In the genomic region with DNA sequence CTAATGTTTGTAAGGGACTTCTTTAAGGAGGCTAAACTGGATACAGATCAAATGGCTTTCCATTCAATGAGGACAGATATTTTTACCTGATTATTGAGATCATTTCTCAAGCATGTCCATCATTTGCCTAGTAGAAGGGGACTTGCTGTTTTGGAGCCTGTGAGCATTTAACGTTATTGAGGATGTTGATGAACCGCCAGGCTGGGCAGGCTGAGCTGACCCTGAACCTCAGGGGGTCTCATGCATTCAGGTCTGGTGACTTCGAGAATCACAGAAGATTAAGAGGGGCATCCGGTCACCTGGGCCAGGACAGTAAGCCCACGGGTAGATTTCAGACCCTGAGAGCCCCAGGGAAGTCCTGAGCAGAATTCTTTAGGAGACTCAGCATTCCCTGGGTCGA, we compare ENCODE assay signal across 23 cellular contexts.
DNase-seq lines count a peak whose midpoint lies in the region; ATAC-seq and TF ChIP-seq lines count a peak whose summit lies in the region.
"Had no signal": no experiment of that assay in that cellular context is flagged by ENCODE, and none has a peak within 500 bp of the region (broad histone marks: within the 10 kb centered on the region; RNA-seq: fewer than 3 reads in every experiment).

No MANE protein-coding gene starts in this region.

- H3K27ac Mint-ChIP-seq in memory B cell: peak overlapping the region; percentile 98
- H3K27ac Mint-ChIP-seq: CD4-positive, alpha-beta memory T cell; GM23338; H9; HFFc6 had no signal

- peaks cover 49% of the 10 kb centered on the region for H3K4me1 Mint-ChIP-seq in memory B cell
- H3K4me1 Mint-ChIP-seq: CD4-positive, alpha-beta memory T cell had no signal

- 73 to 90% (median 79%) methylated on average over 5 to 6 of the region's 6 CpGs for WGBS in spleen, 5 donors

- peak overlapping the region; percentile 2; the same call in 1 of the 2 replicates for H3K9ac ChIP-seq in SU-DHL-6 (ENCODE audit: low read length)

- H3K36me3 ChIP-seq in HEK293 (ENCODE audit: control insufficient read depth in 2 of 2, insufficient read depth in 1 of 2, low read length in 2 of 2) (peaks cover 0 to 4% of the 10 kb centered on the region in 2 experiments; a peak in 1 of 3 replicates), SU-DHL-6 (ENCODE audit: low read length) (no peaks in the 10 kb centered on the region), spleen (peaks cover 0 to 32% (median 0%) of the 10 kb centered on the region in 6 donors)

- H3K4me3 ChIP-seq in HEK293 (ENCODE audit: low read depth, low read length) (no peak overlapping the region), SU-DHL-6 (ENCODE audit: insufficient read depth, low read length, poor library complexity, severe bottlenecking) (no peak overlapping the region), spleen (peak overlapping the region in 6 of 8 donors; percentile 3 to 61 (median 26))
- H3K4me3 ChIP-seq: A549, GM23338 had no signal

- POLR2A ChIA-PET in HEK293 (lab: Yijun Ruan, JAX): no interaction called here

- H3K27me3 Mint-ChIP-seq in memory B cell: no peaks in the 10 kb centered on the region

- H3K36me3 Mint-ChIP-seq in memory B cell: peaks cover 14% of the 10 kb centered on the region
- H3K36me3 Mint-ChIP-seq: CD4-positive, alpha-beta memory T cell had no signal

- no peak for ATAC-seq in memory B cell (ENCODE audit: low read depth)
- ATAC-seq: A549, GM23338, HCT116 had no signal

- H4K20me1 ChIP-seq in SU-DHL-6 (ENCODE audit: low read depth, low read length): no peaks in the 10 kb centered on the region

- H3K79me2 ChIP-seq in SU-DHL-6 (ENCODE audit: insufficient read depth, low read length): no peaks in the 10 kb centered on the region

- CTCF ChIA-PET in HEK293 (lab: Yijun Ruan, JAX): interaction anchor here (1.4 kb wide), 1 partner anchor 53 kb away, joined by 3 read pairs; no protein-coding TSS in a partner anchor

- H3K9me3 Mint-ChIP-seq in memory B cell: no peaks in the 10 kb centered on the region
- H3K9me3 Mint-ChIP-seq: CD4-positive, alpha-beta memory T cell; GM23338; H9 had no signal

- H3K27me3 ChIP-seq in SU-DHL-6 (ENCODE audit: low read length) (no peaks in the 10 kb centered on the region), spleen (replicated peaks in 1 of 7) (no peaks in the 10 kb centered on the region)

- H3F3A ChIP-seq in SU-DHL-6 (ENCODE audit: insufficient read depth): no peaks in the 10 kb centered on the region

- no peak overlapping the region for H2AFZ ChIP-seq in SU-DHL-6 (ENCODE audit: low read depth, low read length, severe bottlenecking)
- H2AFZ ChIP-seq: GM23338 had no signal

- no peak for TF ChIP-seq POLR2A in spleen (IDR thresholded peaks at IDR 0.05)

- H3K4me3 Mint-ChIP-seq in memory B cell: peak overlapping the region; percentile 85
- H3K4me3 Mint-ChIP-seq: CD4-positive, alpha-beta memory T cell; GM23338; H9; HFFc6 had no signal

- H3K4me2 ChIP-seq in SU-DHL-6 (ENCODE audit: low read depth, low read length, poor library complexity, severe bottlenecking): peak overlapping the region; percentile 53
- H3K4me2 ChIP-seq: A549, GM23338 had no signal

- H3K27ac ChIP-seq in HEK293 (ENCODE audit: extremely low read depth, low read depth, low read length): no peak overlapping the region
- no peak overlapping the region for H3K27ac ChIP-seq in SU-DHL-6 (ENCODE audit: low read depth, low read length)
- H3K27ac ChIP-seq in spleen: peak overlapping the region in 5 of 8 donors; percentile 13 to 77 (median 67)
- H3K27ac ChIP-seq: A549 had no signal

- intact Hi-C loops in spleen (cut with DNase I; ENCODE audit: low total_unique reads): no loop called here
- intact Hi-C loops in posterior vena cava (cut with DNase I): no loop called here

- TF ChIP-seq CTCF in HEK293 (tag by site-specific recombination; IDR thresholded peaks at IDR 0.05): no peak
- TF ChIP-seq CTCF in SU-DHL-6 (IDR thresholded peaks at IDR 0.05; ENCODE audit: insufficient read depth, low read length, poor library complexity, severe bottlenecking): no peak
- no peak for TF ChIP-seq CTCF in spleen (IDR thresholded peaks at IDR 0.05 in 8 of 11, conservative IDR thresholded peaks at IDR 0.05 in 3 of 11)

- H3K9me3 ChIP-seq in HEK293 (ENCODE audit: control insufficient read depth, insufficient read depth, low read depth, low read length) (no peaks in the 10 kb centered on the region), SU-DHL-6 (ENCODE audit: insufficient read depth, low read length) (no peaks in the 10 kb centered on the region), spleen (no peaks in the 10 kb centered on the region)
- H3K9me3 ChIP-seq: A549 had no signal

- DNase-seq in memory B cell (ENCODE audit: low spot score in 2 of 2): no peak
- DNase-seq in spleen: no peak
- no peak for DNase-seq in amygdala (lab: John Stamatoyannopoulos, UW)
- DNase-seq in posterior vena cava (ENCODE audit: low spot score): no peak
- no peak for DNase-seq in activated CD4-positive, CD25-positive, alpha-beta regulatory T cell (lab: John Stamatoyannopoulos, UW)
- no peak for DNase-seq in cerebellum (ENCODE audit: low spot score)
- DNase-seq: 8988T; ACHN; AML-193; C1 segment of cervical spinal cord; Calu3; CD4-positive, alpha-beta memory T cell; COR-L47; DMS53; DMS79 treated with DMSO at 0.1 percent for 48 hours; GF-D8; H9; HFFc6 had no signal

- H3K4me1 ChIP-seq in HEK293 (ENCODE audit: control insufficient read depth, insufficient read depth, low read length): no peaks in the 10 kb centered on the region
- peaks cover 0 to 51% (median 14%) of the 10 kb centered on the region in 6 donors for H3K4me1 ChIP-seq in spleen
- H3K4me1 ChIP-seq: A549 had no signal

- no peaks in the 10 kb centered on the region for H3K9me2 ChIP-seq in SU-DHL-6 (replicated peaks; ENCODE audit: insufficient read depth, low read length)

TF ChIP-seq in HEK293, 187 proteins besides CTCF, POLR2A, EP300 and RAD21:
- TF ChIP-seq, protein P1, sequence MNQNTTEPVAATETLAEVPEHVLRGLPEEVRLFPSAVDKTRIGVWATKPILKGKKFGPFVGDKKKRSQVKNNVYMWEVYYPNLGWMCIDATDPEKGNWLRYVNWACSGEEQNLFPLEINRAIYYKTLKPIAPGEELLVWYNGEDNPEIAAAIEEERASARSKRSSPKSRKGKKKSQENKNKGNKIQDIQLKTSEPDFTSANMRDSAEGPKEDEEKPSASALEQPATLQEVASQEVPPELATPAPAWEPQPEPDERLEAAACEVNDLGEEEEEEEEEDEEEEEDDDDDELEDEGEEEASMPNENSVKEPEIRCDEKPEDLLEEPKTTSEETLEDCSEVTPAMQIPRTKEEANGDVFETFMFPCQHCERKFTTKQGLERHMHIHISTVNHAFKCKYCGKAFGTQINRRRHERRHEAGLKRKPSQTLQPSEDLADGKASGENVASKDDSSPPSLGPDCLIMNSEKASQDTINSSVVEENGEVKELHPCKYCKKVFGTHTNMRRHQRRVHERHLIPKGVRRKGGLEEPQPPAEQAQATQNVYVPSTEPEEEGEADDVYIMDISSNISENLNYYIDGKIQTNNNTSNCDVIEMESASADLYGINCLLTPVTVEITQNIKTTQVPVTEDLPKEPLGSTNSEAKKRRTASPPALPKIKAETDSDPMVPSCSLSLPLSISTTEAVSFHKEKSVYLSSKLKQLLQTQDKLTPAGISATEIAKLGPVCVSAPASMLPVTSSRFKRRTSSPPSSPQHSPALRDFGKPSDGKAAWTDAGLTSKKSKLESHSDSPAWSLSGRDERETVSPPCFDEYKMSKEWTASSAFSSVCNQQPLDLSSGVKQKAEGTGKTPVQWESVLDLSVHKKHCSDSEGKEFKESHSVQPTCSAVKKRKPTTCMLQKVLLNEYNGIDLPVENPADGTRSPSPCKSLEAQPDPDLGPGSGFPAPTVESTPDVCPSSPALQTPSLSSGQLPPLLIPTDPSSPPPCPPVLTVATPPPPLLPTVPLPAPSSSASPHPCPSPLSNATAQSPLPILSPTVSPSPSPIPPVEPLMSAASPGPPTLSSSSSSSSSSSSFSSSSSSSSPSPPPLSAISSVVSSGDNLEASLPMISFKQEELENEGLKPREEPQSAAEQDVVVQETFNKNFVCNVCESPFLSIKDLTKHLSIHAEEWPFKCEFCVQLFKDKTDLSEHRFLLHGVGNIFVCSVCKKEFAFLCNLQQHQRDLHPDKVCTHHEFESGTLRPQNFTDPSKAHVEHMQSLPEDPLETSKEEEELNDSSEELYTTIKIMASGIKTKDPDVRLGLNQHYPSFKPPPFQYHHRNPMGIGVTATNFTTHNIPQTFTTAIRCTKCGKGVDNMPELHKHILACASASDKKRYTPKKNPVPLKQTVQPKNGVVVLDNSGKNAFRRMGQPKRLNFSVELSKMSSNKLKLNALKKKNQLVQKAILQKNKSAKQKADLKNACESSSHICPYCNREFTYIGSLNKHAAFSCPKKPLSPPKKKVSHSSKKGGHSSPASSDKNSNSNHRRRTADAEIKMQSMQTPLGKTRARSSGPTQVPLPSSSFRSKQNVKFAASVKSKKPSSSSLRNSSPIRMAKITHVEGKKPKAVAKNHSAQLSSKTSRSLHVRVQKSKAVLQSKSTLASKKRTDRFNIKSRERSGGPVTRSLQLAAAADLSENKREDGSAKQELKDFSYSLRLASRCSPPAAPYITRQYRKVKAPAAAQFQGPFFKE (tag by site-specific recombination; IDR thresholded peaks at IDR 0.05; ENCODE audit: borderline replicate concordance): no peak
- TF ChIP-seq KLF10 (tag by site-specific recombination; IDR thresholded peaks at IDR 0.05) (no peak), ZNF214 (tag by site-specific recombination; IDR thresholded peaks at IDR 0.05; ENCODE audit: borderline replicate concordance) (peak; percentile 93; the same call in 1 of the 2 replicates), RBAK (tag by site-specific recombination; IDR thresholded peaks at IDR 0.05) (no peak), ZNF292 (tag by site-specific recombination; IDR thresholded peaks at IDR 0.05; ENCODE audit: borderline replicate concordance, low read depth) (no peak)
TF ChIP-seq in HEK293: peak in this region for 1.

Comparison
In these comparisons a context has a peak if more than half of its experiments do, and no peak if none do; other contexts are left out.
1. H3K27ac ChIP-seq: peak in spleen (5 of 8); none in HEK293 (single experiment) and SU-DHL-6 (single experiment).
2. H3K4me3 ChIP-seq: peak in spleen (6 of 8); none in HEK293 (single experiment) and SU-DHL-6 (single experiment).